In the genomic region with DNA sequence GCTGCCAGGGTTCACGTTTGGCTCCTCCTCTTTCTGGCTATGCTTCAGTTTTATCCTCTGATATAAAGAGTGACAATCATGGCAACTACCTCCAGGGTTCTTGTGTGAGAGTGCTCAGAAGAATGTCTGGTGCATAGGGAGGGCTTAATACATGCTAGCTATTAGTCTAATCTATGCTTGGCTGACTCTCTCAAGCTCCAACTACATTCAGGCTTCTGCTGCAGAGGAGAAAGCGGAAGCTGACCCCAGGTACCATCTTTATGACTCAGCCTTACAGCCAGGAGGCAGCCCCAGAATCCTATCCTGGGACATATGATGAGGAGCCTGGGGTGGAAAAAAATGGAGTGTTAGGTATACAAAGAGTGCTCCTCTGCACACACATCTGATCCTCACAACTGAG, we compare ENCODE assay signal across 23 cellular contexts. TPM values are rescaled to one million over a fixed set of nuclear protein-coding genes. Genes with fewer than 3 reads are reported as not detected.
DNase-seq lines count a peak whose midpoint lies in the region; ATAC-seq, FAIRE-seq and TF ChIP-seq lines count a peak whose summit lies in the region.
"Had no signal": no experiment of that assay in that cellular context is flagged by ENCODE, and none has a peak within 500 bp of the region (broad histone marks: within the 10 kb centered on the region; RNA-seq: fewer than 3 reads in every experiment).

No MANE protein-coding gene starts in this region.

- no peak overlapping the region for H3K4me2 ChIP-seq in GM23338
- no peak overlapping the region for H3K4me2 ChIP-seq in Karpas-422 (ENCODE audit: low read depth, low read length, poor library complexity, severe bottlenecking)
- H3K4me2 ChIP-seq: A549 had no signal

- ATAC-seq in GM23338 (no peak), foreskin keratinocyte (peak; percentile 31)
- ATAC-seq: A549, HepG2, Panc1, Right ventricle myocardium inferior had no signal

- peak overlapping the region; percentile 57; the same call in 1 of the 2 replicates for H2AFZ ChIP-seq in GM23338
- H2AFZ ChIP-seq in Karpas-422 (ENCODE audit: low read length), result no peak overlapping the region

- H3K36me3 ChIP-seq in GM23338 (ENCODE audit: insufficient read depth), result no peaks in the 10 kb centered on the region
- no peaks in the 10 kb centered on the region for H3K36me3 ChIP-seq in Karpas-422 (ENCODE audit: insufficient read depth, low read length)
- H3K36me3 ChIP-seq in kidney (ENCODE audit: control insufficient read depth in 1 of 2, insufficient read depth in 2 of 2, low read length in 2 of 2), result no peaks in the 10 kb centered on the region

- H4K20me1 ChIP-seq in GM23338 (replicated peaks; ENCODE audit: insufficient read depth) (no peaks in the 10 kb centered on the region), Karpas-422 (ENCODE audit: insufficient read depth, low read depth, low read length) (no peaks in the 10 kb centered on the region)

- H3K27ac Mint-ChIP-seq in GM23338, result no peak overlapping the region

- H3K36me3 Mint-ChIP-seq in GM23338 (ENCODE audit: low read depth), result no peaks in the 10 kb centered on the region
- H3K36me3 Mint-ChIP-seq: CD4-positive, alpha-beta memory T cell had no signal

- H3K27ac ChIP-seq in GM23338 (ENCODE audit: low read depth) (no peak overlapping the region), Karpas-422 (ENCODE audit: low read length) (no peak overlapping the region), foreskin keratinocyte (no peak overlapping the region), kidney (ENCODE audit: low read depth in 2 of 2, low read length in 2 of 2) (no peak overlapping the region)
- H3K27ac ChIP-seq: A549 had no signal

- peak; percentile 54 for FAIRE-seq in GM12892 (lab: Jason Lieb, UNC)
- no peak for FAIRE-seq in kidney (lab: Jason Lieb, UNC)
- FAIRE-seq: A549, HepG2 had no signal

- TF ChIP-seq CTCF in GM23338 (conservative IDR thresholded peaks at IDR 0.05; ENCODE audit: low read depth in 2 of 2) (no peak), foreskin keratinocyte (conservative IDR thresholded peaks at IDR 0.05) (no peak), kidney (IDR thresholded peaks at IDR 0.05; ENCODE audit: borderline replicate concordance, extremely low read depth, insufficient read depth) (no peak)

- H3F3A ChIP-seq in GM23338 (replicated peaks; ENCODE audit: low read depth), result no peaks in the 10 kb centered on the region

- intact Hi-C loops in kidney (cut with DNase I), result no loop called here

- H3K27me3 ChIP-seq in GM23338 (ENCODE audit: insufficient read depth) (no peaks in the 10 kb centered on the region), Karpas-422 (ENCODE audit: low read length) (no peaks in the 10 kb centered on the region), foreskin keratinocyte (no peaks in the 10 kb centered on the region)

- no peak for TF ChIP-seq POLR2A in GM12892 (IDR thresholded peaks at IDR 0.05; ENCODE audit: low read depth, low read length)

- no peaks in the 10 kb centered on the region for H3K79me2 ChIP-seq in GM23338 (replicated peaks; ENCODE audit: insufficient read depth)
- H3K79me2 ChIP-seq in Karpas-422 (ENCODE audit: low read length), result no peaks in the 10 kb centered on the region

- 0 out of 2 replicates have a peak, but pooled peaks cover 6% of the 10 kb centered on the region for H3K4me1 ChIP-seq in GM23338 (ENCODE audit: insufficient read depth)
- peaks cover 26% of the 10 kb centered on the region for H3K4me1 ChIP-seq in Karpas-422 (ENCODE audit: low read length)
- no peaks in the 10 kb centered on the region for H3K4me1 ChIP-seq in foreskin keratinocyte
- no peaks in the 10 kb centered on the region for H3K4me1 ChIP-seq in kidney (ENCODE audit: control insufficient read depth in 1 of 2, insufficient read depth in 1 of 2, low read depth in 1 of 2, low read length in 2 of 2)
- H3K4me1 ChIP-seq: A549 had no signal

- no peaks in the 10 kb centered on the region for H3K9me3 Mint-ChIP-seq in GM23338
- H3K9me3 Mint-ChIP-seq: CD4-positive, alpha-beta memory T cell had no signal

- H3K4me3 ChIP-seq in GM23338 (no peak overlapping the region), Karpas-422 (ENCODE audit: low read length) (no peak overlapping the region), kidney (ENCODE audit: low read length in 2 of 2) (no peak overlapping the region)
- H3K4me3 ChIP-seq: A549 had no signal

- no peak overlapping the region for H3K4me3 Mint-ChIP-seq in GM23338
- H3K4me3 Mint-ChIP-seq: CD4-positive, alpha-beta memory T cell had no signal

- 0 out of 3 replicates have a peak, but pooled peaks cover 3% of the 10 kb centered on the region for H3K4me1 Mint-ChIP-seq in GM23338

- H3K9me2 ChIP-seq in GM23338 (ENCODE audit: insufficient read depth), result no peaks in the 10 kb centered on the region
- no peaks in the 10 kb centered on the region for H3K9me2 ChIP-seq in Karpas-422 (replicated peaks; ENCODE audit: insufficient read depth, low read length)

- DNase-seq in GM12892 (ENCODE audit: insufficient read length) (no peak), GM23338 (ENCODE audit: low spot score) (no peak), Karpas-422 (peak; percentile 62), foreskin keratinocyte (no peak), kidney (no peak), DMS53 treated with DMSO at 0.1 percent for 48 hours (lab: John Stamatoyannopoulos, UW; ENCODE audit: unreplicated experiment) (no peak), epidermal melanocyte (ENCODE audit: insufficient read length, low spot score) (no peak)
- no peak for DNase-seq in activated CD4-positive, alpha-beta T cell treated with anti-CD3 and anti-CD28 coated beads for 1 hour
- DNase-seq: Calu3; CD4-positive, alpha-beta memory T cell; EL; H7; KG1; NCI-H187 treated with DMSO at 0.1 percent for 48 hours; NCI-H226; NCI-H524 treated with DMSO at 0.1 percent for 48 hours; SW 1271; T-helper 2 cell had no signal

- H3K9me3 ChIP-seq in Karpas-422 (ENCODE audit: low read length) (no peaks in the 10 kb centered on the region), kidney (ENCODE audit: control insufficient read depth in 1 of 2, low read length in 2 of 2) (no peaks in the 10 kb centered on the region)
- H3K9me3 ChIP-seq: A549 had no signal

- H3K27me3 Mint-ChIP-seq in GM23338 (ENCODE audit: insufficient read depth, low read depth, poor library complexity), result peaks cover 1% of the 10 kb centered on the region
- H3K27me3 Mint-ChIP-seq: CD4-positive, alpha-beta memory T cell had no signal

- no peak overlapping the region for H3K9ac ChIP-seq in Karpas-422 (ENCODE audit: low read length)
- no peak overlapping the region for H3K9ac ChIP-seq in kidney (ENCODE audit: low read length in 2 of 2)

TF ChIP-seq in GM23338, 12 proteins besides CTCF, POLR2A, EP300 and RAD21 (continues in another document):
- TF ChIP-seq NANOG (IDR thresholded peaks at IDR 0.05; ENCODE audit: borderline replicate concordance) (no peak), CREB1 (CRISPR knock-in tag; IDR thresholded peaks at IDR 0.05; ENCODE audit: low read depth) (no peak), JUNB (IDR thresholded peaks at IDR 0.05; ENCODE audit: unreplicated experiment) (no peak)

RNA-seq across cellular contexts. Expression of a gene that starts 32.1 kb away (rescaled TPM):
- polyA plus RNA-seq in GM12892 (2012; ENCODE audit: missing spikeins), result 0.38 TPM
- total RNA-seq in GM23338 (2014; rRNA removed; shearing (Covaris generic)), result 15.0 and 19.2 TPM in 2 replicates
- polyA plus RNA-seq in GM23338 (2016; fragmentation: Nextera tagmentation; extraction: Ambion mirVana) (4.3 and 5.0 TPM in 2 replicates), foreskin keratinocyte (not detected in 2 replicates), kidney (ENCODE audit: insufficient read depth, low read depth, low replicate concordance) (4.9 TPM)
- 11.1 and 19.4 TPM in 2 replicates for total RNA-seq in Karpas-422 (2014; rRNA removed; shearing (Covaris generic); ENCODE audit: low replicate concordance)
- total RNA-seq in foreskin keratinocyte (0.04 TPM in 1 of 2 replicates, not detected in the other), kidney (14.7 TPM)
- total RNA-seq: SK-MEL-5 had no signal

Comparison
In these comparisons a context has a peak if more than half of its experiments do, and no peak if none do; other contexts are left out.
1. RNA of a gene that starts 32.1 kb away (total RNA-seq): 11.1 to 19.4 TPM in Karpas-422, 15.0 to 19.2 TPM in GM23338 and 14.7 TPM in kidney (single experiment); 0.04 TPM in foreskin keratinocyte; every median in the first group is over 10 times any median in the second.